1 cellular context compared by ENCODE assay signal in genomic region chr11:113618360-113618759, GRCh38.
TF ChIP-seq lines count a peak whose summit lies in the region.

No MANE protein-coding gene starts in this region.

TF ChIP-seq in SK-N-SH treated with all-trans-retinoic acid at 6 μM for 48 hours, 23 proteins besides CTCF, POLR2A, EP300 and RAD21 (continued from another document):
- TF ChIP-seq TSHZ2 (CRISPR knock-in tag; IDR thresholded peaks at IDR 0.05) (no peak), ARNTL (CRISPR knock-in tag; IDR thresholded peaks at IDR 0.05; ENCODE audit: borderline replicate concordance, low read depth) (no peak), CSRNP3 (CRISPR knock-in tag; IDR thresholded peaks at IDR 0.05) (no peak), CREB5 (CRISPR knock-in tag; IDR thresholded peaks at IDR 0.05; ENCODE audit: low read depth) (no peak), ZFP3 (CRISPR knock-in tag; IDR thresholded peaks at IDR 0.05) (no peak)
